Comparison of ENCODE assay signal across 9 cellular contexts in the genomic region with DNA sequence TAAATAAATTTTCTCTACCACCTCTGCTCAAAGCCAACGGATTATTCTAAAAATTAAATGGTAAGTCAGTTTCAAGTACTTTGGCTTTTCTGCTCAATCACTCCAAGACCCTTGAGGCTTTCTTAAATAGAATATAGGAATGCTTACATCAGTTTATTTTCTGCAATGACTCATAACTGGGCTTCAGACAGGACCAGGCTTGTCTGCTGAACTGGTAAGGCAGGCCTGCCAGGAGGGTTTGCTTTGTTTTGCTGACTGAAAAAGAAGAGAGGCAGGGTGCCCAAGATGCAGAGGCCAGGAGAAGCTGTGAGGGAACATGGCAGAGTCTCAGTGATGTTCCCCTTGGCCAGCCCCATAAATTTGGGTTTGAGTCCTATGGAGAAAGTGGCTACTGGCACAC.
DNase-seq lines count a peak whose midpoint lies in the region; ATAC-seq lines count a peak whose summit lies in the region.
"Had no signal": no experiment of that assay in that cellular context is flagged by ENCODE, and none has a peak within 500 bp of the region (broad histone marks: within the 10 kb centered on the region; RNA-seq: fewer than 3 reads in every experiment).

No MANE protein-coding gene starts in this region.

- H3K36me3 Mint-ChIP-seq in T-helper 17 cell (ENCODE audit: low read depth) = no peaks in the 10 kb centered on the region
- no peaks in the 10 kb centered on the region for H3K36me3 Mint-ChIP-seq in activated naive CD4-positive, alpha-beta T cell treated with anti-CD3 and anti-CD28 coated beads, Interleukin-2, amount 10 ng/mL, durations not matched to agents 7 days and 5 days

- H3K9me3 ChIP-seq in T-helper 17 cell (ENCODE audit: control insufficient read depth, low read length, poor library complexity, severe bottlenecking) = no peaks in the 10 kb centered on the region

- ATAC-seq in GM18520 (IDR thresholded peaks at IDR 0.05; ENCODE audit: unreplicated experiment) (peak; percentile 45), esophagus mucosa (peak; percentile 94), HG02870 (IDR thresholded peaks at IDR 0.05; ENCODE audit: unreplicated experiment) (no peak), T-helper 17 cell (no peak)

- CTCF ChIA-PET in activated naive CD4-positive, alpha-beta T cell treated with anti-CD3 and anti-CD28 coated beads, Interleukin-2, amount 10 ng/mL, durations not matched to agents 7 days and 5 days (lab: Charles Lee) = no interaction called here

- H3K27me3 Mint-ChIP-seq in T-helper 17 cell = peaks cover 23% of the 10 kb centered on the region
- H3K27me3 Mint-ChIP-seq in activated naive CD4-positive, alpha-beta T cell treated with anti-CD3 and anti-CD28 coated beads, Interleukin-2, amount 10 ng/mL, durations not matched to agents 7 days and 5 days = peaks cover 16% of the 10 kb centered on the region

- DNase-seq in NCI-H446 (lab: John Stamatoyannopoulos, UW) = peak; percentile 27 to 54
- peak; percentile 54 for DNase-seq in renal cortical epithelial cell (ENCODE audit: low read depth)
- no peak for DNase-seq in NCI-H2029 treated with DMSO at 0.1 percent for 48 hours (lab: John Stamatoyannopoulos, UW)
- no peak for DNase-seq in T-helper 17 cell
- DNase-seq in activated naive CD4-positive, alpha-beta T cell treated with anti-CD3 and anti-CD28 coated beads, Interleukin-2, amount 10 ng/mL, durations not matched to agents 7 days and 5 days = no peak
- DNase-seq: small intestine had no signal

- H3K27ac Mint-ChIP-seq in T-helper 17 cell = no peak overlapping the region
- no peak overlapping the region for H3K27ac Mint-ChIP-seq in activated naive CD4-positive, alpha-beta T cell treated with anti-CD3 and anti-CD28 coated beads, Interleukin-2, amount 10 ng/mL, durations not matched to agents 7 days and 5 days

- no peaks in the 10 kb centered on the region for H3K4me1 Mint-ChIP-seq in T-helper 17 cell
- H3K4me1 Mint-ChIP-seq in activated naive CD4-positive, alpha-beta T cell treated with anti-CD3 and anti-CD28 coated beads, Interleukin-2, amount 10 ng/mL, durations not matched to agents 7 days and 5 days = no peaks in the 10 kb centered on the region

- H3K4me3 Mint-ChIP-seq in T-helper 17 cell = no peak overlapping the region
- no peak overlapping the region for H3K4me3 Mint-ChIP-seq in activated naive CD4-positive, alpha-beta T cell treated with anti-CD3 and anti-CD28 coated beads, Interleukin-2, amount 10 ng/mL, durations not matched to agents 7 days and 5 days

- H3K9me3 Mint-ChIP-seq in activated naive CD4-positive, alpha-beta T cell treated with anti-CD3 and anti-CD28 coated beads, Interleukin-2, amount 10 ng/mL, durations not matched to agents 7 days and 5 days = no peaks in the 10 kb centered on the region

Comparison
In these comparisons a context has a peak if more than half of its experiments do, and no peak if none do; other contexts are left out.
1. ATAC-seq: peak in GM18520 (single experiment) and esophagus mucosa (single experiment); none in HG02870 (single experiment) and T-helper 17 cell (single experiment).
2. DNase-seq: peak in NCI-H446 (2 of 2) and renal cortical epithelial cell (single experiment); none in NCI-H2029 treated with DMSO at 0.1 percent for 48 hours (single experiment), T-helper 17 cell (0 of 3) and activated naive CD4-positive, alpha-beta T cell treated with anti-CD3 and anti-CD28 coated beads, Interleukin-2, amount 10 ng/mL, durations not matched to agents 7 days and 5 days (single experiment).